9 cellular contexts compared by ENCODE assay signal in the genomic region with DNA sequence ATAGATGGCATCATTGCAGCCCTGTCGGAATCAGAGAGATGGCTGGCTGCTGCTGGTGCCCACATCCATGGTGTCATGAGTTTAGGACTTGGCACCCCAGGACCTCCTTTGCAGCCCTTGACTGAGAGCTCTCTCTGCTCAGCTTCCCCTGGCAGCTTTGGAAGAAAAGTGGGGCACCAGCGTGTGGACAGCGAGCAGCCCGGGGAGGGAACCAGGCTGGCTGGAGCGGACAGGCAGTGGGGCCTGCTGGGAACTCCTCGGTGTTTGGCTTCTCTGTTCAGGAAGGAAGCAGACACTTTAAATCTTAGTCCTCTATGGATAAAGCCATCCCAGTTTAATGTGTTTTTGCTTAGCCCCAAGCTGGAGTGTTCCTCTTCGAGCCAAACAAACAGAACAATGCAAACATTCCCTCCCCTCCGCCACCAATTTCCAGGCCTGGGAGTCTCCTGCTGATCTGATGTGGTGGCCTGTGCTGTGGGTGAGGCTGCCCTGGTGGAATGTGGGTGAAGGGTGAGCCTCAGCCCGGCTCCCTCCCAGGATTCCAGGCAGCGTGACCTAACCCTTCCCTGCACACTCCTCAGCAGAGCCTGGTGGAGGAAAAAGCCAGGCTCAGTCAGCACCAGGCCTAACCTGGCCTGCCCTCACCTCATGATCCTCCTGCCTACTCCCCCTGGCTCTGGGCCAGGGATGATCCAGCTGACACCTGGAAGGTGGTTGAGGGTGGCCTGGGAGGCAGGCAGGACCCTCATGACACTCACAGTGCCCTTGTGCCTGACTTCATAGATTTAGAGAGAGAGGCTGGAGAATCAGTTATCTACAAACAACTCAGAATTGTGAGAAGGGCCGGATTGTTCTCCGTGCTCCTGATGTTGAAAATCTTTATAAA. TPM values are rescaled to one million over a fixed set of nuclear protein-coding genes. Genes with fewer than 3 reads are reported as not detected.
DNase-seq lines count a peak whose midpoint lies in the region; ATAC-seq and TF ChIP-seq lines count a peak whose summit lies in the region.
"Had no signal": no experiment of that assay in that cellular context is flagged by ENCODE, and none has a peak within 500 bp of the region (broad histone marks: within the 10 kb centered on the region; RNA-seq: fewer than 3 reads in every experiment).

No MANE protein-coding gene starts in this region.

- H2AFZ ChIP-seq in PC-9, result peak overlapping the region; percentile 8; the same call in 1 of the 2 replicates

- H3K4me3 Mint-ChIP-seq in Calu3 (ENCODE audit: low read depth, unreplicated experiment) (no peak overlapping the region), osteocyte (ENCODE audit: unreplicated experiment) (no peak overlapping the region)

- H3K9me2 ChIP-seq in PC-9 (ENCODE audit: insufficient read depth), result no peaks in the 10 kb centered on the region

- H4K20me1 ChIP-seq in PC-9 (ENCODE audit: insufficient read depth), result no peaks in the 10 kb centered on the region

- no peaks in the 10 kb centered on the region for H3K79me2 ChIP-seq in PC-9 (ENCODE audit: low read depth)

- CTCF ChIA-PET in Calu3 (lab: Charles Lee), result interaction anchor here (1.5 kb wide), 1 partner anchor 16 kb away, joined by 4 read pairs; no protein-coding TSS in a partner anchor
- CTCF ChIA-PET in PC-9 (lab: Charles Lee), result interaction anchor here (0.6 kb wide), 1 partner anchor 68 kb away, joined by 3 read pairs; no protein-coding TSS in a partner anchor

- H3F3A ChIP-seq in PC-9 (ENCODE audit: insufficient read depth, low read depth), result peaks cover 51% of the 10 kb centered on the region

- H3K27ac Mint-ChIP-seq in Calu3 (ENCODE audit: unreplicated experiment) (peak overlapping the region; percentile 94), osteocyte (ENCODE audit: unreplicated experiment) (peak overlapping the region; percentile 98)

- H3K27me3 Mint-ChIP-seq in Calu3 (ENCODE audit: unreplicated experiment) (no peaks in the 10 kb centered on the region), osteocyte (ENCODE audit: unreplicated experiment) (no peaks in the 10 kb centered on the region)

- intact Hi-C loops in Calu3 (cut with micrococcal nuclease; ENCODE audit: unreplicated experiment) (loop anchor here (10.0 kb wide), 1 partner anchor 173 kb away; no protein-coding TSS in a partner anchor), PC-9 (cut with micrococcal nuclease; ENCODE audit: unreplicated experiment) (loop anchor here (1.0 kb wide), 2 partner anchors 13 to 749 kb away; no protein-coding TSS in a partner anchor)

- H3K27me3 ChIP-seq in PC-9 (ENCODE audit: insufficient read depth, low read depth), result no peaks in the 10 kb centered on the region
- H3K27me3 ChIP-seq: esophagus muscularis mucosa had no signal

- H3K4me2 ChIP-seq in PC-9, result peak overlapping the region; percentile 68

- H3K9me3 Mint-ChIP-seq in Calu3 (ENCODE audit: low read depth, unreplicated experiment), result no peaks in the 10 kb centered on the region
- peaks cover 4% of the 10 kb centered on the region for H3K9me3 Mint-ChIP-seq in osteocyte (ENCODE audit: unreplicated experiment)

- H3K4me3 ChIP-seq in PC-9 (no peak overlapping the region), fibroblast of mammary gland (ENCODE audit: control insufficient read depth, low read depth, low read length) (no peak overlapping the region)
- H3K4me3 ChIP-seq: esophagus muscularis mucosa had no signal

- no peak for ATAC-seq in HG02759 (IDR thresholded peaks at IDR 0.05; ENCODE audit: unreplicated experiment)

- H3K4me1 Mint-ChIP-seq in Calu3 (ENCODE audit: low read depth, unreplicated experiment) (peaks cover 81% of the 10 kb centered on the region), osteocyte (ENCODE audit: unreplicated experiment) (peaks cover 74% of the 10 kb centered on the region)

- H3K36me3 ChIP-seq in PC-9 (ENCODE audit: low read depth), result no peaks in the 10 kb centered on the region
- H3K36me3 ChIP-seq: esophagus muscularis mucosa had no signal

- no peak for TF ChIP-seq CTCF in Calu3 (IDR thresholded peaks at IDR 0.05; ENCODE audit: unreplicated experiment)
- TF ChIP-seq CTCF in PC-9 (conservative IDR thresholded peaks at IDR 0.05), result no peak
- TF ChIP-seq CTCF in fibroblast of mammary gland (conservative IDR thresholded peaks at IDR 0.05; ENCODE audit: control insufficient read depth, insufficient read depth, low read depth, low read length), result no peak
- no peak for TF ChIP-seq CTCF in osteocyte (IDR thresholded peaks at IDR 0.05)
- TF ChIP-seq CTCF in GM20000 (IDR thresholded peaks at IDR 0.05; ENCODE audit: extremely low read depth, missing control alignments), result no peak

- H3K9me3 ChIP-seq in PC-9 (ENCODE audit: insufficient read depth, low read depth), result no peaks in the 10 kb centered on the region
- H3K9me3 ChIP-seq: esophagus muscularis mucosa had no signal

- BruUV-seq in Calu3 (replicated peaks; lab: Mats Ljungman, UMichigan) (no TSS peak), PC-9 (replicated peaks; lab: Mats Ljungman, UMichigan) (TSS peak; percentile 33)

- peaks cover 74% of the 10 kb centered on the region for H3K4me1 ChIP-seq in PC-9 (replicated peaks; ENCODE audit: insufficient read depth)

- H3K27ac ChIP-seq in PC-9, result peak overlapping the region; percentile 100

- peak; percentile 67 for DNase-seq in Calu3
- DNase-seq in PC-9, result peak; percentile 84 to 86
- DNase-seq in fibroblast of mammary gland (ENCODE audit: low read depth), result peak; percentile 80
- DNase-seq in osteocyte (ENCODE audit: extremely low spot score, unreplicated experiment), result no peak
- no peak for DNase-seq in GM20000 (ENCODE audit: low spot score)
- no peak for DNase-seq in stimulated activated CD4-positive, alpha-beta T cell treated with anti-CD3 and anti-CD28 coated beads, Interleukin-15, amount 100 ng/mL, for 24 hours
- no peak for DNase-seq in activated naive CD4-positive, alpha-beta T cell treated with Interleukin-2 at 50 U/mL for 16 hours

- POLR2A ChIA-PET in PC-9 (lab: Charles Lee; ENCODE audit: unreplicated experiment), result no interaction called here

- peaks cover 13% of the 10 kb centered on the region for H3K36me3 Mint-ChIP-seq in Calu3 (ENCODE audit: insufficient read depth, unreplicated experiment)
- H3K36me3 Mint-ChIP-seq in osteocyte (ENCODE audit: unreplicated experiment), result no peaks in the 10 kb centered on the region

RNA-seq across cellular contexts. Expression of gene ITGB6, which starts 21.6 kb away (rescaled TPM):
- total RNA-seq in Calu3 (2022), result 50.0 and 84.8 TPM in 2 replicates
- 24.3 and 30.6 TPM in 2 replicates for total RNA-seq in PC-9 (2021)
- 0.13 TPM in 2 replicates for total RNA-seq in osteocyte

Comparison
In these comparisons a context has a peak if more than half of its experiments do, and no peak if none do; other contexts are left out.
1. DNase-seq: peak in Calu3 (single experiment), PC-9 (2 of 2) and fibroblast of mammary gland (single experiment); none in osteocyte (single experiment), GM20000 (single experiment), stimulated activated CD4-positive, alpha-beta T cell treated with anti-CD3 and anti-CD28 coated beads, Interleukin-15, amount 100 ng/mL, for 24 hours (single experiment) and activated naive CD4-positive, alpha-beta T cell treated with Interleukin-2 at 50 U/mL for 16 hours (single experiment).
2. RNA of gene ITGB6, which starts 21.6 kb away (total RNA-seq): 50.0 to 84.8 TPM in Calu3 and 24.3 to 30.6 TPM in PC-9; 0.13 TPM in osteocyte; every median in the first group is over 10 times any median in the second.